In genomic region chr2:73980566-73980965, GRCh38 we compare ENCODE assay signal across 1 cellular context.
TF ChIP-seq lines count a peak whose summit lies in the region.

No MANE protein-coding gene starts in this region.

TF ChIP-seq in GM12878, 131 proteins besides CTCF, POLR2A, EP300 and RAD21:
- no peak for TF ChIP-seq EGR1 (IDR thresholded peaks at IDR 0.05; ENCODE audit: borderline replicate concordance in 1 of 2, low read depth in 2 of 2, low read length in 2 of 2)
- no peak for TF ChIP-seq SIN3A (IDR thresholded peaks at IDR 0.05; ENCODE audit: low read depth, low read length)
- no peak for TF ChIP-seq FOXM1 (IDR thresholded peaks at IDR 0.05; ENCODE audit: low read depth, low read length)
- no peak for TF ChIP-seq KLF5 (IDR thresholded peaks at IDR 0.05; ENCODE audit: partially characterized antibody)
- TF ChIP-seq ASH2L (IDR thresholded peaks at IDR 0.05; ENCODE audit: borderline replicate concordance, low read depth), result no peak
- TF ChIP-seq ZNF592 (IDR thresholded peaks at IDR 0.05), result no peak
- TF ChIP-seq SP1 (IDR thresholded peaks at IDR 0.05; ENCODE audit: low read depth, low read length), result no peak
- no peak for TF ChIP-seq ETV6 (conservative IDR thresholded peaks at IDR 0.05 in 1 of 2, IDR thresholded peaks at IDR 0.05 in 1 of 2; ENCODE audit: borderline replicate concordance in 1 of 2, low read depth in 1 of 2)
- no peak for TF ChIP-seq EZH2 (IDR thresholded peaks at IDR 0.05; ENCODE audit: borderline replicate concordance, control insufficient read depth, low read depth, low read length)
- no peak for TF ChIP-seq TARDBP (IDR thresholded peaks at IDR 0.05; ENCODE audit: borderline replicate concordance)
- TF ChIP-seq IKZF2 (IDR thresholded peaks at IDR 0.05), result no peak
- TF ChIP-seq YY1 (IDR thresholded peaks at IDR 0.05; ENCODE audit: low read depth, low read length), result no peak
- no peak for TF ChIP-seq CBFB (IDR thresholded peaks at IDR 0.05; ENCODE audit: low read depth)
- TF ChIP-seq SMARCA5 (IDR thresholded peaks at IDR 0.05), result no peak
- TF ChIP-seq RBBP5 (conservative IDR thresholded peaks at IDR 0.05), result no peak
- no peak for TF ChIP-seq HDGF (IDR thresholded peaks at IDR 0.05)
- no peak for TF ChIP-seq POU2F2 (IDR thresholded peaks at IDR 0.05; ENCODE audit: borderline replicate concordance, low read depth, low read length)
